Comparison of ENCODE assay signal across 8 cellular contexts in genomic region chr12:54649825-54650224, GRCh38. TPM values are rescaled to one million over a fixed set of nuclear protein-coding genes. Genes with fewer than 3 reads are reported as not detected.
"Had no signal": no experiment of that assay in that cellular context is flagged by ENCODE, and none has a peak within 500 bp of the region (broad histone marks: within the 10 kb centered on the region; RNA-seq: fewer than 3 reads in every experiment).

No MANE protein-coding gene starts in this region.

- H3K36me3 Mint-ChIP-seq: IgD-negative memory B cell had no signal

- H3K36me3 ChIP-seq: HAP-1 had no signal

- H3K27ac ChIP-seq: GM23248 had no signal

- H3K9me3 Mint-ChIP-seq: IgD-negative memory B cell had no signal

- H3K9me3 ChIP-seq: HAP-1 had no signal

- FAIRE-seq: HTR-8/SVneo had no signal

- H3K4me1 Mint-ChIP-seq: IgD-negative memory B cell had no signal

- DNase-seq: GOT3, H7 had no signal

- H3K4me3 Mint-ChIP-seq: IgD-negative memory B cell had no signal

- H2AFZ ChIP-seq: GM23248 had no signal

- H3K4me1 ChIP-seq: HAP-1 had no signal

- H3K4me3 ChIP-seq: GM23248, HAP-1 had no signal

- H3K9ac ChIP-seq: GM23248 had no signal

- H3K27ac Mint-ChIP-seq: IgD-negative memory B cell had no signal

RNA-seq across cellular contexts. Expression of gene DCD, which starts 1.7 kb away (rescaled TPM):
- total RNA-seq: GM23248, H4, H7, HT-29 had no signal
- polyA plus RNA-seq: GM23248, IgD-negative memory B cell had no signal

RNA-seq across cellular contexts. Expression of gene LACRT, which starts 15.1 kb away (rescaled TPM):
- total RNA-seq: GM23248, H4, H7, HT-29 had no signal
- polyA plus RNA-seq: GM23248, IgD-negative memory B cell had no signal
